ENCODE assay signal across 1 cellular context in genomic region chr16:56193951-56194726, GRCh38.
TF ChIP-seq lines count a peak whose summit lies in the region.

No MANE protein-coding gene starts in this region.

TF ChIP-seq in WTC11, 78 proteins besides CTCF, POLR2A, EP300 and RAD21 (continued from another document):
- TF ChIP-seq, protein P1, sequence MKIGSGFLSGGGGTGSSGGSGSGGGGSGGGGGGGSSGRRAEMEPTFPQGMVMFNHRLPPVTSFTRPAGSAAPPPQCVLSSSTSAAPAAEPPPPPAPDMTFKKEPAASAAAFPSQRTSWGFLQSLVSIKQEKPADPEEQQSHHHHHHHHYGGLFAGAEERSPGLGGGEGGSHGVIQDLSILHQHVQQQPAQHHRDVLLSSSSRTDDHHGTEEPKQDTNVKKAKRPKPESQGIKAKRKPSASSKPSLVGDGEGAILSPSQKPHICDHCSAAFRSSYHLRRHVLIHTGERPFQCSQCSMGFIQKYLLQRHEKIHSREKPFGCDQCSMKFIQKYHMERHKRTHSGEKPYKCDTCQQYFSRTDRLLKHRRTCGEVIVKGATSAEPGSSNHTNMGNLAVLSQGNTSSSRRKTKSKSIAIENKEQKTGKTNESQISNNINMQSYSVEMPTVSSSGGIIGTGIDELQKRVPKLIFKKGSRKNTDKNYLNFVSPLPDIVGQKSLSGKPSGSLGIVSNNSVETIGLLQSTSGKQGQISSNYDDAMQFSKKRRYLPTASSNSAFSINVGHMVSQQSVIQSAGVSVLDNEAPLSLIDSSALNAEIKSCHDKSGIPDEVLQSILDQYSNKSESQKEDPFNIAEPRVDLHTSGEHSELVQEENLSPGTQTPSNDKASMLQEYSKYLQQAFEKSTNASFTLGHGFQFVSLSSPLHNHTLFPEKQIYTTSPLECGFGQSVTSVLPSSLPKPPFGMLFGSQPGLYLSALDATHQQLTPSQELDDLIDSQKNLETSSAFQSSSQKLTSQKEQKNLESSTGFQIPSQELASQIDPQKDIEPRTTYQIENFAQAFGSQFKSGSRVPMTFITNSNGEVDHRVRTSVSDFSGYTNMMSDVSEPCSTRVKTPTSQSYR (CRISPR knock-in tag; IDR thresholded peaks at IDR 0.05): no peak
- TF ChIP-seq IRF1 (CRISPR knock-in tag; IDR thresholded peaks at IDR 0.05) (no peak), IRF2 (CRISPR knock-in tag; IDR thresholded peaks at IDR 0.05; ENCODE audit: borderline replicate concordance, low read depth) (no peak), ZNF317 (CRISPR knock-in tag; IDR thresholded peaks at IDR 0.05; ENCODE audit: borderline replicate concordance, low read depth) (no peak), ARID4B (CRISPR knock-in tag; IDR thresholded peaks at IDR 0.05; ENCODE audit: borderline replicate concordance) (peak; percentile 79; the same call in 1 of the 2 replicates), ZNF121 (CRISPR knock-in tag; IDR thresholded peaks at IDR 0.05) (no peak), SMAD4 (CRISPR knock-in tag; IDR thresholded peaks at IDR 0.05) (no peak), MXD4 (CRISPR knock-in tag; IDR thresholded peaks at IDR 0.05; ENCODE audit: borderline replicate concordance) (no peak), TEAD1 (CRISPR knock-in tag; IDR thresholded peaks at IDR 0.05) (no peak), FOXK1 (CRISPR knock-in tag; IDR thresholded peaks at IDR 0.05) (peak; percentile 52; the same call in 1 of the 2 replicates), ZNF232 (CRISPR knock-in tag; IDR thresholded peaks at IDR 0.05) (no peak)
- TF ChIP-seq, protein P2, sequence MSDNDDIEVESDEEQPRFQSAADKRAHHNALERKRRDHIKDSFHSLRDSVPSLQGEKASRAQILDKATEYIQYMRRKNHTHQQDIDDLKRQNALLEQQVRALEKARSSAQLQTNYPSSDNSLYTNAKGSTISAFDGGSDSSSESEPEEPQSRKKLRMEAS (CRISPR knock-in tag; IDR thresholded peaks at IDR 0.05): peak; percentile 32; the same call in 1 of the 2 replicates
